Comparison of ENCODE assay signal across 27 cellular contexts in genomic region chr1:230441183-230441582, GRCh38.
"Had no signal": no experiment of that assay in that cellular context is flagged by ENCODE, and none has a peak within 500 bp of the region (broad histone marks: within the 10 kb centered on the region; RNA-seq: fewer than 3 reads in every experiment).

No MANE protein-coding gene starts in this region.

- H3K4me3 ChIP-seq: MG63 had no signal

- DNase-seq: Karpas-422, Kasumi-1, MG63, MM.1S, MV-4-11, NCI-H1048, NCI-H1092, NCI-H1092 treated with DMSO at 0.1 percent for 48 hours, NCI-H1105, NCI-H1417 treated with DMSO at 0.1 percent for 48 hours, NCI-H1436 treated with DMSO at 0.1 percent for 48 hours, NCI-H146, NCI-H1694, NCI-H1694 treated with DMSO at 0.1 percent for 48 hours, NCI-H187, NCI-H187 treated with DMSO at 0.1 percent for 48 hours, NCI-H1930, NCI-H2029, NCI-H2029 treated with DMSO at 0.1 percent for 48 hours, NCI-H2081, NCI-H2081 treated with DMSO at 0.1 percent for 48 hours, NCI-H2107, NCI-H2171, NCI-H226, NCI-H345, NCI-H510A, NCI-H510A treated with DMSO at 0.1 percent for 48 hours had no signal

- H3K36me3 ChIP-seq: MG63 had no signal
